In the genomic region with DNA sequence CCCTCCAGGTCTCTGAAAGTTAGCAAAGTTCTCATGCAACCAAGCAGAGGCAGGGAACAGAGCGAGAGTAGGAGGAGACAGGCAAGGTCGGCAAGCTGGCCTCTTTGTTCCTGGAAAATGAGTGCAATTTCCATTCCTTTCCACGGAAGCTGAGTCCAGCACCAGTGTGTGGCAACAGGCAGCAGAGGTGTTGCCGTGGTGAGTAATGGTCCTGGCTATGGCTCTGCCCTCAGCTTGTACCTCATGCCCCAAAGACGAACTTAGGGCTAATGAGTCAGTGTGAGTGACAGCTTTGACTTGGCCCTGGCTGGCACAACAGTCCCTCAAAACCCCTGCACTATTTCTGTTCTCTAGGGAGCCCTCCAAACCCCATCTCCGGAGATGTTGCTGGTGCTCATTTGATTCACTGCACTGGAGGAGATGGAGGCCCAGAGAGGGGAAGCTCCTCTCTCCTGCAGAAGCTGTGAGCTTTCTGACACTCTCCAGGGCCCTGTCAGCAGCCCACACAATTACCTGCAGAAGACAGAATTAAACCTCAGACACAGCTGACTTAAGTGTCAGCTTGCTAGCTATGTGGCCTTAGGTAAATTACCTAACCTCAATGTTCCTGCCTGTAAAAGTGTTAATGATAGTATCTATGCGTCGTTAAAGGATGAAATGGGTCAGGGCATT, we compare ENCODE assay signal across 20 cellular contexts.
DNase-seq lines count a peak whose midpoint lies in the region; ATAC-seq and TF ChIP-seq lines count a peak whose summit lies in the region.
"Had no signal": no experiment of that assay in that cellular context is flagged by ENCODE, and none has a peak within 500 bp of the region (broad histone marks: within the 10 kb centered on the region; RNA-seq: fewer than 3 reads in every experiment).

No MANE protein-coding gene starts in this region.

- WGBS in esophagus muscularis mucosa = 58% methylated on average over 7 of the region's 8 CpGs

- H3K9me3 ChIP-seq in esophagus muscularis mucosa = peaks cover 0 to 4% (median 0%) of the 10 kb centered on the region in 4 donors
- H3K9me3 ChIP-seq: BLaER1 treated with 17β-estradiol and CSF1 and Interleukin-3, amounts not matched to agents 10 nM and 100 nM; gastrocnemius medialis; psoas muscle had no signal

- H3K4me1 Mint-ChIP-seq in stimulated activated naive CD8-positive, alpha-beta T cell treated with anti-CD3 and anti-CD28 coated beads, Interleukin-15, amount 100 ng/mL, for 72 hours = no peaks in the 10 kb centered on the region
- H3K4me1 Mint-ChIP-seq: activated CD4-positive, alpha-beta memory T cell treated with anti-CD3 and anti-CD28 coated beads, Interleukin-2, amount 10 ng/mL, durations not matched to agents 7 days and 5 days; activated naive CD4-positive, alpha-beta T cell treated with anti-CD3 and anti-CD28 coated beads, Interleukin-2, amount 10 ng/mL, durations not matched to agents 7 days and 5 days had no signal

- intact Hi-C loops in esophagus muscularis mucosa (cut with DNase I) = no loop called here

- no peak overlapping the region for H3K27ac ChIP-seq in esophagus muscularis mucosa (replicated peaks in 1 of 4)
- H3K27ac ChIP-seq: BLaER1 treated with 17β-estradiol and CSF1 and Interleukin-3, amounts not matched to agents 10 nM and 100 nM; gastrocnemius medialis; psoas muscle had no signal

- no peak overlapping the region for H3K4me3 ChIP-seq in esophagus muscularis mucosa
- H3K4me3 ChIP-seq: BLaER1 treated with 17β-estradiol and CSF1 and Interleukin-3, amounts not matched to agents 10 nM and 100 nM; gastrocnemius medialis; lung; psoas muscle had no signal

- H3K27ac Mint-ChIP-seq in stimulated activated naive CD8-positive, alpha-beta T cell treated with anti-CD3 and anti-CD28 coated beads, Interleukin-15, amount 100 ng/mL, for 72 hours = peak overlapping the region in 1 of 2 donors; percentile 24
- H3K27ac Mint-ChIP-seq: activated CD4-positive, alpha-beta memory T cell treated with anti-CD3 and anti-CD28 coated beads, Interleukin-2, amount 10 ng/mL, durations not matched to agents 7 days and 5 days; activated naive CD4-positive, alpha-beta T cell treated with anti-CD3 and anti-CD28 coated beads, Interleukin-2, amount 10 ng/mL, durations not matched to agents 7 days and 5 days; natural killer cell treated with Interleukin-12 subunit alpha and Interleukin-12 subunit beta and Interleukin-15 and Interleukin-18, amount 100 ng/mL, for 72 hours had no signal

- peaks cover 0 to 5% of the 10 kb centered on the region in 2 donors for H3K9me3 Mint-ChIP-seq in stimulated activated naive CD8-positive, alpha-beta T cell treated with anti-CD3 and anti-CD28 coated beads, Interleukin-15, amount 100 ng/mL, for 72 hours
- H3K9me3 Mint-ChIP-seq: activated CD4-positive, alpha-beta memory T cell treated with anti-CD3 and anti-CD28 coated beads, Interleukin-2, amount 10 ng/mL, durations not matched to agents 7 days and 5 days; activated naive CD4-positive, alpha-beta T cell treated with anti-CD3 and anti-CD28 coated beads, Interleukin-2, amount 10 ng/mL, durations not matched to agents 7 days and 5 days; natural killer cell treated with Interleukin-12 subunit alpha and Interleukin-12 subunit beta and Interleukin-15 and Interleukin-18, amount 100 ng/mL, for 72 hours had no signal

- no peak for TF ChIP-seq POLR2A in esophagus muscularis mucosa (IDR thresholded peaks at IDR 0.05; ENCODE audit: low read depth)

- H3K4me1 ChIP-seq in esophagus muscularis mucosa = no peaks in the 10 kb centered on the region
- H3K4me1 ChIP-seq: BLaER1 treated with 17β-estradiol and CSF1 and Interleukin-3, amounts not matched to agents 10 nM and 100 nM; gastrocnemius medialis; psoas muscle had no signal

- TF ChIP-seq CTCF in esophagus muscularis mucosa (IDR thresholded peaks at IDR 0.05) = no peak

- H3K36me3 ChIP-seq in esophagus muscularis mucosa = no peaks in the 10 kb centered on the region
- H3K36me3 ChIP-seq: BLaER1 treated with 17β-estradiol and CSF1 and Interleukin-3, amounts not matched to agents 10 nM and 100 nM; gastrocnemius medialis had no signal

- peak; percentile 46 for ATAC-seq in stimulated activated naive CD8-positive, alpha-beta T cell treated with anti-CD3 and anti-CD28 coated beads, Interleukin-15, Interleukin-2, amounts not matched to agents 100 U/mL and 50 U/mL, for 24 hours
- ATAC-seq in stimulated activated naive CD8-positive, alpha-beta T cell treated with anti-CD3 and anti-CD28 coated beads, Interleukin-15, amount 100 ng/mL, for 72 hours = no peak
- ATAC-seq: gastrocnemius medialis; natural killer cell treated with Interleukin-12 subunit alpha and Interleukin-12 subunit beta and Interleukin-15 and Interleukin-18, amount 100 ng/mL, for 72 hours; psoas muscle had no signal

- TF ChIP-seq EP300 in esophagus muscularis mucosa (IDR thresholded peaks at IDR 0.05) = no peak

- H3K4me3 Mint-ChIP-seq in stimulated activated naive CD8-positive, alpha-beta T cell treated with anti-CD3 and anti-CD28 coated beads, Interleukin-15, amount 100 ng/mL, for 72 hours = no peak overlapping the region
- H3K4me3 Mint-ChIP-seq: activated CD4-positive, alpha-beta memory T cell treated with anti-CD3 and anti-CD28 coated beads, Interleukin-2, amount 10 ng/mL, durations not matched to agents 7 days and 5 days; activated naive CD4-positive, alpha-beta T cell treated with anti-CD3 and anti-CD28 coated beads, Interleukin-2, amount 10 ng/mL, durations not matched to agents 7 days and 5 days; brain; natural killer cell treated with Interleukin-12 subunit alpha and Interleukin-12 subunit beta and Interleukin-15 and Interleukin-18, amount 100 ng/mL, for 72 hours had no signal

- no peak for DNase-seq in stimulated activated naive CD8-positive, alpha-beta T cell treated with anti-CD3 and anti-CD28 coated beads, Interleukin-15, Interleukin-2, amounts not matched to agents 100 U/mL and 50 U/mL, for 24 hours
- DNase-seq in stimulated activated naive CD8-positive, alpha-beta T cell treated with anti-CD3 and anti-CD28 coated beads, Interleukin-15, amount 100 ng/mL, for 72 hours = no peak
- DNase-seq in NCI-H69 (lab: John Stamatoyannopoulos, UW) (peak; percentile 66), esophagus muscularis mucosa (ENCODE audit: extremely low spot score) (peak; percentile 86), GF-D8 (lab: John Stamatoyannopoulos, UW) (no peak), NCI-H774 (lab: John Stamatoyannopoulos, UW) (no peak), NAMALWA (ENCODE audit: low spot score) (no peak)
- DNase-seq: activated CD4-positive, alpha-beta memory T cell treated with anti-CD3 and anti-CD28 coated beads, Interleukin-2, amount 10 ng/mL, durations not matched to agents 7 days and 5 days; activated naive CD4-positive, alpha-beta T cell treated with anti-CD3 and anti-CD28 coated beads, Interleukin-2, amount 10 ng/mL, durations not matched to agents 7 days and 5 days; gastrocnemius medialis; Kasumi-1; NCI-H446 treated with DMSO at 0.1 percent for 48 hours; OCI-M1; psoas muscle; stimulated activated CD4-positive, alpha-beta T cell treated with anti-CD3 and anti-CD28 coated beads, Interleukin-4, amount 100 ng/mL, for 1 hour; trophoblast cell had no signal

- peaks cover 23% of the 10 kb centered on the region for H3K27me3 Mint-ChIP-seq in stimulated activated naive CD8-positive, alpha-beta T cell treated with anti-CD3 and anti-CD28 coated beads, Interleukin-15, amount 100 ng/mL, for 72 hours

- H3K27me3 ChIP-seq in esophagus muscularis mucosa = peaks cover 0 to 52% (median 0%) of the 10 kb centered on the region in 4 donors
- H3K27me3 ChIP-seq: BLaER1 treated with 17β-estradiol and CSF1 and Interleukin-3, amounts not matched to agents 10 nM and 100 nM; gastrocnemius medialis had no signal

Comparison
In these comparisons a context has a peak if more than half of its experiments do, and no peak if none do; other contexts are left out.
1. DNase-seq: peak in NCI-H69 (single experiment) and esophagus muscularis mucosa (single experiment); none in stimulated activated naive CD8-positive, alpha-beta T cell treated with anti-CD3 and anti-CD28 coated beads, Interleukin-15, Interleukin-2, amounts not matched to agents 100 U/mL and 50 U/mL, for 24 hours (single experiment), stimulated activated naive CD8-positive, alpha-beta T cell treated with anti-CD3 and anti-CD28 coated beads, Interleukin-15, amount 100 ng/mL, for 72 hours (0 of 2), GF-D8 (single experiment), NCI-H774 (single experiment) and NAMALWA (single experiment).